Comparison of ENCODE assay signal across 23 cellular contexts in genomic region chr2:196287977-196288538, GRCh38.
DNase-seq lines count a peak whose midpoint lies in the region; ATAC-seq, FAIRE-seq and TF ChIP-seq lines count a peak whose summit lies in the region.
"Had no signal": no experiment of that assay in that cellular context is flagged by ENCODE, and none has a peak within 500 bp of the region (broad histone marks: within the 10 kb centered on the region; RNA-seq: fewer than 3 reads in every experiment).

No MANE protein-coding gene starts in this region.

- H3K27ac ChIP-seq in DND-41 (ENCODE audit: low read length) (no peak overlapping the region), GM12878 (ENCODE audit: control insufficient read depth, insufficient read depth) (peak overlapping the region; percentile 40; the same call in 1 of the 2 replicates), right cardiac atrium (ENCODE audit: low read length) (no peak overlapping the region)
- H3K27ac ChIP-seq: adrenal gland, epithelial cell of prostate, prostate gland had no signal

- H3K4me1 ChIP-seq in DND-41 (ENCODE audit: insufficient read depth, low read length), result peaks cover 21% of the 10 kb centered on the region
- peaks cover 36% of the 10 kb centered on the region for H3K4me1 ChIP-seq in GM12878 (ENCODE audit: control insufficient read depth, insufficient read depth, low read length)
- H3K4me1 ChIP-seq in right cardiac atrium (ENCODE audit: control insufficient read depth, insufficient read depth, low read length), result peaks cover 1% of the 10 kb centered on the region
- H3K4me1 ChIP-seq: prostate gland had no signal

- ATAC-seq in DND-41 (ENCODE audit: insufficient read depth, low read depth), result peak; percentile 41; the same call in 2 of the 3 replicates
- ATAC-seq in T-helper 17 cell, result no peak
- peak; percentile 5 for ATAC-seq in GM12878
- ATAC-seq in right cardiac atrium, result no peak
- ATAC-seq: HCT116 had no signal

- SMC1A ChIA-PET in GM12878 (lab: Charles Lee; ENCODE audit: uncharacterized antibody, unreplicated experiment), result interaction anchor here (2.9 kb wide), 1 partner anchor 165 kb away, joined by 17 read pairs; no protein-coding TSS in a partner anchor

- no peak overlapping the region for H3K4me2 ChIP-seq in DND-41 (ENCODE audit: insufficient read depth, low read length)
- H3K4me2 ChIP-seq in GM12878 (ENCODE audit: control insufficient read depth, insufficient read depth), result peak overlapping the region; percentile 38; the same call in 1 of the 2 replicates
- H3K4me2 ChIP-seq: SK-N-SH had no signal

- no peak for TF ChIP-seq EP300 in GM12878 (IDR thresholded peaks at IDR 0.05; ENCODE audit: borderline replicate concordance in 1 of 2, control insufficient read depth in 1 of 2, low read depth in 2 of 2, low read length in 2 of 2)

- H3K36me3 ChIP-seq in DND-41 (ENCODE audit: insufficient read depth, low read length) (no peaks in the 10 kb centered on the region), GM12878 (ENCODE audit: control insufficient read depth in 2 of 2, insufficient read depth in 2 of 2, low read length in 1 of 2) (peaks cover 0 to 22% of the 10 kb centered on the region in 2 experiments; a peak in 2 of 4 replicates)
- H3K36me3 ChIP-seq: adrenal gland, prostate gland had no signal

- H3K27me3 ChIP-seq in DND-41 (ENCODE audit: insufficient read depth, low read length, poor library complexity) (no peaks in the 10 kb centered on the region), GM12878 (replicated peaks in 1 of 2; ENCODE audit: control insufficient read depth in 2 of 2, insufficient read depth in 2 of 2, low read length in 1 of 2) (no peaks in the 10 kb centered on the region), right cardiac atrium (ENCODE audit: control insufficient read depth, insufficient read depth) (no peaks in the 10 kb centered on the region)
- H3K27me3 ChIP-seq: adrenal gland had no signal

- H2AFZ ChIP-seq in DND-41 (ENCODE audit: low read depth, low read length) (no peak overlapping the region), GM12878 (ENCODE audit: control insufficient read depth, low read depth, low read length) (no peak overlapping the region)

- no peak for FAIRE-seq in GM12878 (lab: Jason Lieb, UNC)

- RAD21 ChIA-PET in GM12878 (lab: Charles Lee; ENCODE audit: unreplicated experiment), result no interaction called here

- 34% methylated on average over 5 of the region's 5 CpGs for WGBS in GM12878 (ENCODE audit: insufficient coverage, insufficient replicate concordance, low lambda C conversion rate, missing lambda C conversion rate)
- WGBS in right cardiac atrium, result 65% methylated on average over 5 of the region's 5 CpGs

- no peaks in the 10 kb centered on the region for H3K27me3 Mint-ChIP-seq in activated CD4-positive, alpha-beta T cell treated with anti-CD3 and anti-CD28 coated beads, Interleukin-2, amount 10 ng/mL, durations not matched to agents 24 days and 14 days
- H3K27me3 Mint-ChIP-seq in T-helper 17 cell, result no peaks in the 10 kb centered on the region
- H3K27me3 Mint-ChIP-seq: type B pancreatic cell had no signal

- no peak for TF ChIP-seq POLR2A in GM12878 (IDR thresholded peaks at IDR 0.05; ENCODE audit: low read depth, low read length)

- CTCF ChIA-PET in GM12878 (lab: Yijun Ruan, JAX), result no interaction called here

- H3K4me3 ChIP-seq in DND-41 (ENCODE audit: low read depth in 1 of 2, low read length in 2 of 2) (no peak overlapping the region), GM12878 (no peak overlapping the region), right cardiac atrium (ENCODE audit: low read length) (no peak overlapping the region)
- H3K4me3 ChIP-seq: adrenal gland, prostate gland had no signal

- no TSS peak for BruUV-seq in GM12878 (replicated peaks; lab: Mats Ljungman, UMichigan)

- no peak for DNase-seq in activated CD4-positive, alpha-beta T cell treated with anti-CD3 and anti-CD28 coated beads, Interleukin-2, amount 10 ng/mL, durations not matched to agents 24 days and 14 days
- no peak for DNase-seq in activated CD4-positive, alpha-beta T cell treated with anti-CD3 and anti-CD28 coated beads, Interleukin-2, amount 50 U/mL, for 4 hours
- DNase-seq in DND-41 (no peak), T-helper 17 cell (no peak), GM12878 (ENCODE audit: low read depth, low spot score) (no peak), right cardiac atrium (no peak), anterior cingulate cortex (lab: John Stamatoyannopoulos, UW) (no peak), NCI-H2107 treated with DMSO at 0.1 percent for 48 hours (lab: John Stamatoyannopoulos, UW; ENCODE audit: unreplicated experiment) (no peak)
- DNase-seq: 8988T; activated CD4-positive, alpha-beta T cell treated with anti-CD3 and anti-CD28 coated beads, Interleukin-2, amount 50 U/mL, for 48 hours; activated T-cell treated with anti-CD3 and anti-CD28 coated beads, Interleukin-2, amount 50 U/mL, for 4 hours; adrenal gland; COR-L47; head of caudate nucleus; mammary epithelial cell; NCI-H1694; NCI-H526 treated with DMSO at 0.1 percent for 48 hours; RPMI8226; SK-N-SH had no signal

- no peaks in the 10 kb centered on the region for H3K79me2 ChIP-seq in DND-41 (ENCODE audit: insufficient read depth, low read length)
- H3K79me2 ChIP-seq in GM12878 (ENCODE audit: control insufficient read depth, insufficient read depth, low read length), result no peaks in the 10 kb centered on the region

- intact Hi-C loops in activated CD4-positive, alpha-beta T cell treated with anti-CD3 and anti-CD28 coated beads, Interleukin-2, amount 10 ng/mL, durations not matched to agents 24 days and 14 days (cut with micrococcal nuclease), result loop anchor here (1.0 to 2.0 kb wide), 2 partner anchors 46 to 87 kb away; no protein-coding TSS in a partner anchor
- intact Hi-C loops in GM12878 (cut with micrococcal nuclease; ENCODE audit: unreplicated experiment) (no loop called here), right cardiac atrium (cut with DNase I) (loop anchor here in 1 of 4 donors (10.0 kb wide), 1 partner anchor 213 kb away; no protein-coding TSS in a partner anchor)

- peak overlapping the region; percentile 27 for H3K4me3 Mint-ChIP-seq in activated CD4-positive, alpha-beta T cell treated with anti-CD3 and anti-CD28 coated beads, Interleukin-2, amount 10 ng/mL, durations not matched to agents 24 days and 14 days
- peak overlapping the region; percentile 85 for H3K4me3 Mint-ChIP-seq in T-helper 17 cell
- H3K4me3 Mint-ChIP-seq: activated T-cell treated with anti-CD3 and anti-CD28 coated beads, Interleukin-2, amount 50 U/mL, for 4 hours; type B pancreatic cell had no signal

- no peaks in the 10 kb centered on the region for H3K36me3 Mint-ChIP-seq in activated CD4-positive, alpha-beta T cell treated with anti-CD3 and anti-CD28 coated beads, Interleukin-2, amount 10 ng/mL, durations not matched to agents 24 days and 14 days (ENCODE audit: low read depth)
- H3K36me3 Mint-ChIP-seq in T-helper 17 cell (ENCODE audit: low read depth), result no peaks in the 10 kb centered on the region

- no peak for TF ChIP-seq RAD21 in GM12878 (IDR thresholded peaks at IDR 0.05; ENCODE audit: insufficient read depth, low read depth, low read length)

- POLR2A ChIA-PET in GM12878 (lab: Charles Lee), result no interaction called here

- H3K9me3 ChIP-seq in DND-41 (ENCODE audit: insufficient read depth, low read length, severe bottlenecking) (no peaks in the 10 kb centered on the region), T-helper 17 cell (ENCODE audit: control insufficient read depth, low read length, poor library complexity, severe bottlenecking) (no peaks in the 10 kb centered on the region), GM12878 (replicated peaks; ENCODE audit: control insufficient read depth, insufficient read depth, low read length) (no peaks in the 10 kb centered on the region), right cardiac atrium (ENCODE audit: control insufficient read depth, low read length) (no peaks in the 10 kb centered on the region)
- H3K9me3 ChIP-seq: adrenal gland, prostate gland, SK-N-SH had no signal

- H3K9ac ChIP-seq in DND-41 (ENCODE audit: low read depth, low read length) (no peak overlapping the region), GM12878 (ENCODE audit: control insufficient read depth, insufficient read depth, low read length) (no peak overlapping the region)
- H3K9ac ChIP-seq: SK-N-SH had no signal

- no peaks in the 10 kb centered on the region for H3K9me3 Mint-ChIP-seq in activated CD4-positive, alpha-beta T cell treated with anti-CD3 and anti-CD28 coated beads, Interleukin-2, amount 10 ng/mL, durations not matched to agents 24 days and 14 days
- H3K9me3 Mint-ChIP-seq: activated T-cell treated with anti-CD3 and anti-CD28 coated beads, Interleukin-2, amount 50 U/mL, for 4 hours; type B pancreatic cell had no signal

- H4K20me1 ChIP-seq in DND-41 (ENCODE audit: insufficient read depth, low read length) (no peaks in the 10 kb centered on the region), GM12878 (ENCODE audit: control insufficient read depth, insufficient read depth) (no peaks in the 10 kb centered on the region)

- in situ Hi-C loops in GM12878 (cut with MboI), result no loop called here

- TF ChIP-seq CTCF in DND-41 (IDR thresholded peaks at IDR 0.05; ENCODE audit: borderline replicate concordance, extremely low read depth, low read length, poor library complexity, severe bottlenecking), result no peak
- no peak for TF ChIP-seq CTCF in GM12878 (IDR thresholded peaks at IDR 0.05 in 2 of 3, conservative IDR thresholded peaks at IDR 0.05 in 1 of 3; ENCODE audit: control insufficient read depth in 2 of 3, extremely low read depth in 1 of 3, insufficient read depth in 1 of 3, low read depth in 3 of 3, low read length in 3 of 3)

- H3K4me1 Mint-ChIP-seq in activated CD4-positive, alpha-beta T cell treated with anti-CD3 and anti-CD28 coated beads, Interleukin-2, amount 10 ng/mL, durations not matched to agents 24 days and 14 days, result peaks cover 44% of the 10 kb centered on the region
- H3K4me1 Mint-ChIP-seq in T-helper 17 cell, result peaks cover 63% of the 10 kb centered on the region

- peak overlapping the region; percentile 55 for H3K27ac Mint-ChIP-seq in activated CD4-positive, alpha-beta T cell treated with anti-CD3 and anti-CD28 coated beads, Interleukin-2, amount 10 ng/mL, durations not matched to agents 24 days and 14 days
- peak overlapping the region; percentile 86 for H3K27ac Mint-ChIP-seq in T-helper 17 cell
- H3K27ac Mint-ChIP-seq: type B pancreatic cell had no signal

TF ChIP-seq in GM12878, 131 proteins besides CTCF, POLR2A, EP300 and RAD21:
- TF ChIP-seq ZNF24 (IDR thresholded peaks at IDR 0.05) (no peak), RUNX3 (IDR thresholded peaks at IDR 0.05; ENCODE audit: low read length) (peak; percentile 21; the same call in 1 of the 2 replicates)

Comparison
In these comparisons a context has a peak if more than half of its experiments do, and no peak if none do; other contexts are left out.
1. ATAC-seq: peak in DND-41 (single experiment) and GM12878 (single experiment); none in T-helper 17 cell (single experiment) and right cardiac atrium (0 of 2).